ENCODE assay signal across 36 cellular contexts in genomic region chr11:108796551-108796950, GRCh38.
"Had no signal": no experiment of that assay in that cellular context is flagged by ENCODE, and none has a peak within 500 bp of the region (broad histone marks: within the 10 kb centered on the region; RNA-seq: fewer than 3 reads in every experiment).

No MANE protein-coding gene starts in this region.

- H3K4me1 ChIP-seq: adrenal gland, breast epithelium, Peyer's patch, SJSA1 had no signal

- H3K36me3 ChIP-seq: adrenal gland, breast epithelium, MG63, Peyer's patch, SJSA1 had no signal

- H3K27ac Mint-ChIP-seq: activated CD4-positive, alpha-beta T cell treated with anti-CD3 and anti-CD28 coated beads for 36 hours; activated CD4-positive, alpha-beta T cell treated with anti-CD3 and anti-CD28 coated beads, Interleukin-2, amount 10 ng/mL, durations not matched to agents 7 days and 5 days; activated CD8-positive, alpha-beta T cell treated with anti-CD3 and anti-CD28 coated beads, Interleukin-2, amount 10 ng/mL, durations not matched to agents 7 days and 5 days; activated naive CD4-positive, alpha-beta T cell treated with anti-CD3 and anti-CD28 coated beads for 36 hours; activated naive CD4-positive, alpha-beta T cell treated with anti-CD3 and anti-CD28 coated beads, Interleukin-2, amount 50 U/mL, for 72 hours; activated T-cell treated with anti-CD3 and anti-CD28 coated beads, Interleukin-2, amount 50 U/mL, for 24 hours; activated T-helper 2 cell treated with anti-CD3 and anti-CD28 coated beads, Interferon-gamma antibody, Interleukin-2, Interleukin-4, amounts not matched to agents 10 μg/mL and 5 μg/mL and 100 μg/mL, durations not matched to agents 14 hours and 24 hours and 36 hours; T-helper 1 cell treated with Interleukin-12 subunit alpha and Interleukin-12 subunit beta and Interleukin-4 antibody, amounts not matched to agents 30 μg/mL and 1 μg/mL, for 36 hours; T-helper 2 cell treated with Interferon-gamma antibody and Interleukin-4, amounts not matched to agents 5 μg/mL and 100 μg/mL, for 36 hours had no signal

- H3K9me3 Mint-ChIP-seq: activated naive CD4-positive, alpha-beta T cell treated with anti-CD3 and anti-CD28 coated beads for 36 hours; T-helper 2 cell treated with Interferon-gamma antibody and Interleukin-4, amounts not matched to agents 5 μg/mL and 100 μg/mL, for 36 hours had no signal

- ATAC-seq: activated CD4-positive, alpha-beta T cell treated with anti-CD3 and anti-CD28 coated beads for 36 hours; activated CD4-positive, CD25-positive, alpha-beta regulatory T cell treated with anti-CD3 and anti-CD28 coated beads, Interleukin-2, amount 50 U/mL, for 24 hours; activated CD8-positive, alpha-beta T cell treated with anti-CD3 and anti-CD28 coated beads, Interleukin-2, amount 10 ng/mL, durations not matched to agents 7 days and 5 days; activated naive CD4-positive, alpha-beta T cell treated with anti-CD3 and anti-CD28 coated beads, Interleukin-2, amount 50 U/mL, for 72 hours; body of pancreas; PC-3 had no signal

- H3K9me3 ChIP-seq: adrenal gland, body of pancreas, breast epithelium, MG63, Peyer's patch, SJSA1, SK-N-SH had no signal

- FAIRE-seq: astrocyte, TTC549 had no signal

- H3K27me3 Mint-ChIP-seq: activated CD4-positive, alpha-beta T cell treated with anti-CD3 and anti-CD28 coated beads for 36 hours; activated CD4-positive, alpha-beta T cell treated with anti-CD3 and anti-CD28 coated beads, Interleukin-2, amount 10 ng/mL, durations not matched to agents 7 days and 5 days; activated T-cell treated with anti-CD3 and anti-CD28 coated beads, Interleukin-2, amount 50 U/mL, for 24 hours had no signal

- H3K27ac ChIP-seq: adrenal gland, body of pancreas, breast epithelium, Peyer's patch, SJSA1 had no signal

- H3K4me3 Mint-ChIP-seq: activated CD4-positive, alpha-beta T cell treated with anti-CD3 and anti-CD28 coated beads for 36 hours; activated CD4-positive, alpha-beta T cell treated with anti-CD3 and anti-CD28 coated beads, Interleukin-2, amount 10 ng/mL, durations not matched to agents 7 days and 5 days; activated CD8-positive, alpha-beta T cell treated with anti-CD3 and anti-CD28 coated beads, Interleukin-2, amount 10 ng/mL, durations not matched to agents 7 days and 5 days; activated naive CD4-positive, alpha-beta T cell treated with anti-CD3 and anti-CD28 coated beads for 36 hours; activated T-cell treated with anti-CD3 and anti-CD28 coated beads, Interleukin-2, amount 50 U/mL, for 24 hours; T-helper 1 cell treated with Interleukin-12 subunit alpha and Interleukin-12 subunit beta and Interleukin-4 antibody, amounts not matched to agents 30 μg/mL and 1 μg/mL, for 36 hours; T-helper 2 cell treated with Interferon-gamma antibody and Interleukin-4, amounts not matched to agents 5 μg/mL and 100 μg/mL, for 36 hours had no signal

- H3K27me3 ChIP-seq: adrenal gland, body of pancreas, breast epithelium, MG63, Peyer's patch, SJSA1 had no signal

- DNase-seq: activated CD4-positive, alpha-beta T cell treated with anti-CD3 and anti-CD28 coated beads for 36 hours; activated CD4-positive, alpha-beta T cell treated with anti-CD3 and anti-CD28 coated beads, Interleukin-2, amount 10 ng/mL, durations not matched to agents 7 days and 5 days; activated CD4-positive, alpha-beta T cell treated with anti-CD3 and anti-CD28 coated beads, Interleukin-2, amount 50 U/mL, for 48 hours; activated CD8-positive, alpha-beta T cell treated with anti-CD3 and anti-CD28 coated beads, Interleukin-2, amount 10 ng/mL, durations not matched to agents 7 days and 5 days; activated gamma-delta T cell; activated naive CD4-positive, alpha-beta T cell treated with anti-CD3 and anti-CD28 coated beads for 36 hours; activated T-cell treated with anti-CD3 and anti-CD28 coated beads, Interleukin-2, amount 50 U/mL, for 24 hours; adrenal gland; body of pancreas; Kasumi-1; MG63; NCI-H1048; NCI-H1105 treated with DMSO at 0.1 percent for 48 hours; NCI-H1436; NCI-H1694; NCI-H2029; NCI-H2107; NCI-H226; NCI-H446 treated with DMSO at 0.1 percent for 48 hours; NCI-H524; NCI-H69; NK-92 treated with Interleukin-12 subunit alpha and Interleukin-12 subunit beta, amount 100 ng/mL, for 24 hours; PC-3; Peyer's patch; RPMI8226; SHP77 treated with DMSO at 0.1 percent for 48 hours; SK-N-SH had no signal

- H3K9ac ChIP-seq: SK-N-SH had no signal

- H3K4me1 Mint-ChIP-seq: activated CD4-positive, alpha-beta T cell treated with anti-CD3 and anti-CD28 coated beads, Interleukin-2, amount 10 ng/mL, durations not matched to agents 7 days and 5 days had no signal

- H3K4me2 ChIP-seq: SK-N-SH had no signal

- H3K4me3 ChIP-seq: adrenal gland, body of pancreas, breast epithelium, MG63, Peyer's patch, SJSA1 had no signal
